17 cellular contexts compared by ENCODE assay signal in genomic region chr10:89592539-89592938, GRCh38. TPM values are rescaled to one million over a fixed set of nuclear protein-coding genes. Genes with fewer than 3 reads are reported as not detected.
DNase-seq lines count a peak whose midpoint lies in the region; ATAC-seq and TF ChIP-seq lines count a peak whose summit lies in the region.
"Had no signal": no experiment of that assay in that cellular context is flagged by ENCODE, and none has a peak within 500 bp of the region (broad histone marks: within the 10 kb centered on the region; RNA-seq: fewer than 3 reads in every experiment).

No MANE protein-coding gene starts in this region.

- WGBS in right lobe of liver (ENCODE audit: insufficient coverage, low coverage, low lambda C conversion rate, missing lambda C conversion rate) = 71% methylated on average over 2 of the region's 3 CpGs

- no peaks in the 10 kb centered on the region for H3K27me3 ChIP-seq in Caco-2 (replicated peaks; ENCODE audit: control insufficient read depth, insufficient read depth, low read length)
- no peaks in the 10 kb centered on the region for H3K27me3 ChIP-seq in adipocyte (replicated peaks; ENCODE audit: control insufficient read depth, insufficient read depth, low read length)
- no peaks in the 10 kb centered on the region for H3K27me3 ChIP-seq in right lobe of liver
- H3K27me3 ChIP-seq in skeletal muscle tissue (ENCODE audit: control insufficient read depth in 3 of 3, insufficient read depth in 3 of 3, low read length in 3 of 3) = no peaks in the 10 kb centered on the region

- H3K4me3 ChIP-seq in Caco-2 (ENCODE audit: low read depth, low read length) = no peak overlapping the region
- H3K4me3 ChIP-seq in adipocyte (ENCODE audit: low read length) = no peak overlapping the region
- no peak overlapping the region for H3K4me3 ChIP-seq in right lobe of liver
- no peak overlapping the region for H3K4me3 ChIP-seq in skeletal muscle tissue (ENCODE audit: low read length in 3 of 3)

- H3K9ac ChIP-seq in adipocyte (ENCODE audit: low read length) = peak overlapping the region; percentile 66
- no peak overlapping the region for H3K9ac ChIP-seq in skeletal muscle tissue (ENCODE audit: low read depth in 1 of 3, low read length in 3 of 3)

- H3K9me3 ChIP-seq in Caco-2 (no peaks in the 10 kb centered on the region), adipocyte (ENCODE audit: control insufficient read depth, low read length) (no peaks in the 10 kb centered on the region), right lobe of liver (no peaks in the 10 kb centered on the region), skeletal muscle tissue (ENCODE audit: control insufficient read depth in 3 of 3, low read length in 3 of 3) (no peaks in the 10 kb centered on the region)

- peaks cover 6% of the 10 kb centered on the region for H3K4me1 Mint-ChIP-seq in Caco-2 (ENCODE audit: low read depth, unreplicated experiment)
- H3K4me1 Mint-ChIP-seq in activated naive CD8-positive, alpha-beta T cell treated with anti-CD3 and anti-CD28 coated beads for 36 hours = peaks cover 6% of the 10 kb centered on the region

- H3K4me1 ChIP-seq in Caco-2 (peaks cover 13% of the 10 kb centered on the region), adipocyte (ENCODE audit: control insufficient read depth, insufficient read depth, low read length) (peaks cover 39% of the 10 kb centered on the region), right lobe of liver (peaks cover 0 to 22% (median 11%) of the 10 kb centered on the region in 4 donors), skeletal muscle tissue (ENCODE audit: control insufficient read depth in 3 of 3, insufficient read depth in 3 of 3, low read length in 3 of 3) (peaks cover 15 to 31% (median 24%) of the 10 kb centered on the region in 3 donors)

- TF ChIP-seq POLR2A in right lobe of liver (IDR thresholded peaks at IDR 0.05) = no peak

- DNase-seq in Caco-2 = no peak
- no peak for DNase-seq in adipocyte (ENCODE audit: low read depth)
- no peak for DNase-seq in right lobe of liver
- DNase-seq in activated CD4-positive, alpha-beta T cell treated with anti-CD3 and anti-CD28 coated beads, Interleukin-2, amount 50 U/mL, for 1 hour = no peak
- DNase-seq in T-helper 1 cell = no peak
- DNase-seq in activated naive CD8-positive, alpha-beta T cell treated with anti-CD3 and anti-CD28 coated beads for 36 hours = no peak
- DNase-seq: C1 segment of cervical spinal cord, DMS79, KBM-7, NCI-H1105 treated with DMSO at 0.1 percent for 48 hours, NCI-H1694, NCI-H2081 treated with DMSO at 0.1 percent for 48 hours, NCI-H510A, NCI-H774, SIG-M5 had no signal

- no peaks in the 10 kb centered on the region for H3K9me3 Mint-ChIP-seq in Caco-2 (ENCODE audit: unreplicated experiment)
- H3K9me3 Mint-ChIP-seq in activated naive CD8-positive, alpha-beta T cell treated with anti-CD3 and anti-CD28 coated beads for 36 hours = no peaks in the 10 kb centered on the region

- no peak overlapping the region for H3K4me3 Mint-ChIP-seq in Caco-2 (ENCODE audit: unreplicated experiment)
- no peak overlapping the region for H3K4me3 Mint-ChIP-seq in activated naive CD8-positive, alpha-beta T cell treated with anti-CD3 and anti-CD28 coated beads for 36 hours

- H3K27me3 Mint-ChIP-seq in Caco-2 (ENCODE audit: insufficient read depth, unreplicated experiment) = no peaks in the 10 kb centered on the region
- no peaks in the 10 kb centered on the region for H3K27me3 Mint-ChIP-seq in activated naive CD8-positive, alpha-beta T cell treated with anti-CD3 and anti-CD28 coated beads for 36 hours

- intact Hi-C loops in Caco-2 (cut with micrococcal nuclease; ENCODE audit: unreplicated experiment) (loop anchor here (5.0 kb wide), 1 partner anchor 40 kb away; no protein-coding TSS in a partner anchor), right lobe of liver (cut with DNase I) (no loop called here)

- no TSS peak for BruUV-seq in Caco-2 (replicated peaks; lab: Mats Ljungman, UMichigan)

- H3K36me3 ChIP-seq in Caco-2 (ENCODE audit: control insufficient read depth, insufficient read depth, low read length) (no peaks in the 10 kb centered on the region), adipocyte (ENCODE audit: control insufficient read depth, insufficient read depth, low read length, severe bottlenecking) (peaks cover 10% of the 10 kb centered on the region), right lobe of liver (no peaks in the 10 kb centered on the region), skeletal muscle tissue (ENCODE audit: control insufficient read depth in 3 of 3, insufficient read depth in 3 of 3, low read length in 3 of 3) (peaks cover 0 to 5% (median 5%) of the 10 kb centered on the region in 3 donors)

- H3K27ac Mint-ChIP-seq in Caco-2 (ENCODE audit: unreplicated experiment) = peak overlapping the region; percentile 27
- no peak overlapping the region for H3K27ac Mint-ChIP-seq in activated naive CD8-positive, alpha-beta T cell treated with anti-CD3 and anti-CD28 coated beads for 36 hours

- H3K27ac ChIP-seq in right lobe of liver (peak overlapping the region; percentile 6 to 82 (median 81)), skeletal muscle tissue (ENCODE audit: low read depth, low read length) (peak overlapping the region; percentile 69)

- TF ChIP-seq CTCF in Caco-2 (IDR thresholded peaks at IDR 0.05; ENCODE audit: insufficient read depth in 1 of 2, low read depth in 1 of 2, low read length in 1 of 2, severe bottlenecking in 1 of 2, unreplicated experiment in 1 of 2) (no peak), right lobe of liver (IDR thresholded peaks at IDR 0.05) (no peak)

- CTCF ChIA-PET in Caco-2 (lab: Charles Lee) = no interaction called here

- POLR2A ChIA-PET in Caco-2 (lab: Charles Lee) = no interaction called here

- peaks cover 32% of the 10 kb centered on the region for H3K36me3 Mint-ChIP-seq in Caco-2 (ENCODE audit: insufficient read depth, unreplicated experiment)
- H3K36me3 Mint-ChIP-seq in activated naive CD8-positive, alpha-beta T cell treated with anti-CD3 and anti-CD28 coated beads for 36 hours = peaks cover 3% of the 10 kb centered on the region

- peak in 2 of 4 donors; percentile 43 to 55 for ATAC-seq in right lobe of liver

RNA-seq across cellular contexts. Expression of gene PANK1, which starts 52.5 kb away (rescaled TPM):
- 22.7 and 24.0 TPM in 2 replicates for total RNA-seq in Caco-2 (2022)
- total RNA-seq in right lobe of liver = 10 to 100 TPM; 13.3 to 71.0 (median 48.6) TPM
- total RNA-seq in skeletal muscle tissue = 17.7 TPM
- 1 to 10 TPM; 2.0 TPM for total RNA-seq in activated naive CD8-positive, alpha-beta T cell treated with anti-CD3 and anti-CD28 coated beads for 36 hours

RNA-seq across cellular contexts. Expression of gene SLC16A12, which starts 57.1 kb away (rescaled TPM):
- total RNA-seq in Caco-2 (2022) (not detected in 2 replicates), right lobe of liver (1 to 10 TPM in 2 of 6 experiments, under 1 TPM in 4; 0.20 to 6.1 (median 0.80) TPM), skeletal muscle tissue (1.6 TPM)
- not detected for total RNA-seq in activated naive CD8-positive, alpha-beta T cell treated with anti-CD3 and anti-CD28 coated beads for 36 hours
- total RNA-seq: OCI-LY7 had no signal
